10 cellular contexts compared by ENCODE assay signal in genomic region chr12:13223176-13223806, GRCh38. TPM values are rescaled to one million over a fixed set of nuclear protein-coding genes. Genes with fewer than 3 reads are reported as not detected.
DNase-seq lines count a peak whose midpoint lies in the region; FAIRE-seq and TF ChIP-seq lines count a peak whose summit lies in the region.
"Had no signal": no experiment of that assay in that cellular context is flagged by ENCODE, and none has a peak within 500 bp of the region (broad histone marks: within the 10 kb centered on the region; RNA-seq: fewer than 3 reads in every experiment).

No MANE protein-coding gene starts in this region.

- H3K27ac ChIP-seq in osteoblast (ENCODE audit: low read depth, low read length) = peak overlapping the region; percentile 90

- H3K27me3 Mint-ChIP-seq in chondrocyte (ENCODE audit: low read depth) (no peaks in the 10 kb centered on the region), progenitor cell of endocrine pancreas (peaks cover 23% of the 10 kb centered on the region)

- H3K4me3 ChIP-seq in osteoblast (ENCODE audit: insufficient read depth, low read length) = no peak overlapping the region

- FAIRE-seq in H54 (lab: Jason Lieb, UNC) = no peak

- TF ChIP-seq POLR2A in H54 (IDR thresholded peaks at IDR 0.05; ENCODE audit: low read depth, low read length) = no peak

- no peaks in the 10 kb centered on the region for H3K36me3 Mint-ChIP-seq in chondrocyte (ENCODE audit: low read depth)
- H3K36me3 Mint-ChIP-seq in progenitor cell of endocrine pancreas (ENCODE audit: insufficient read depth) = no peaks in the 10 kb centered on the region

- H4K20me1 ChIP-seq in osteoblast (ENCODE audit: insufficient read depth, low read length) = no peaks in the 10 kb centered on the region

- peaks cover 12% of the 10 kb centered on the region for H3K36me3 ChIP-seq in osteoblast (ENCODE audit: insufficient read depth, low read length)

- H2AFZ ChIP-seq in osteoblast (ENCODE audit: low read length) = no peak overlapping the region

- H3K4me1 Mint-ChIP-seq in chondrocyte (ENCODE audit: low read depth) (peaks cover 20% of the 10 kb centered on the region), progenitor cell of endocrine pancreas (ENCODE audit: low read depth) (peaks cover 9% of the 10 kb centered on the region)

- H3K4me1 ChIP-seq in osteoblast (ENCODE audit: insufficient read depth, low read length) = peaks cover 51% of the 10 kb centered on the region

- H3K79me2 ChIP-seq in osteoblast (ENCODE audit: insufficient read depth, low read length) = no peaks in the 10 kb centered on the region

- peak; percentile 100 for DNase-seq in DMS53 treated with DMSO at 0.1 percent for 48 hours (lab: John Stamatoyannopoulos, UW; ENCODE audit: unreplicated experiment)
- peak; percentile 53 for DNase-seq in NCI-H187 treated with DMSO at 0.1 percent for 48 hours (lab: John Stamatoyannopoulos, UW)
- DNase-seq in chondrocyte (ENCODE audit: low spot score) = no peak
- peak; percentile 73 for DNase-seq in osteoblast (ENCODE audit: insufficient read length, low spot score, missing footprints)
- no peak for DNase-seq in H54 (ENCODE audit: insufficient read length, low spot score)
- DNase-seq in SK-N-DZ (ENCODE audit: low spot score) = no peak
- DNase-seq in progenitor cell of endocrine pancreas (ENCODE audit: low spot score, unreplicated experiment) = no peak
- DNase-seq in KG1 (lab: John Stamatoyannopoulos, UW) = no peak
- DNase-seq: activated CD4-positive, alpha-beta T cell treated with anti-CD3 and anti-CD28 coated beads, Interleukin-2, amount 50 U/mL, for 1 hour; anterior cingulate cortex had no signal

- TF ChIP-seq CTCF in chondrocyte (IDR thresholded peaks at IDR 0.05) (no peak), osteoblast (IDR thresholded peaks at IDR 0.05; ENCODE audit: extremely low read depth, low read depth, low read length) (no peak), progenitor cell of endocrine pancreas (IDR thresholded peaks at IDR 0.05; ENCODE audit: unreplicated experiment) (no peak)

- peak overlapping the region; percentile 62 for H3K4me2 ChIP-seq in osteoblast (ENCODE audit: insufficient read depth, low read length)

- H3K4me3 Mint-ChIP-seq in chondrocyte (ENCODE audit: unreplicated experiment) = no peak overlapping the region
- no peak overlapping the region for H3K4me3 Mint-ChIP-seq in progenitor cell of endocrine pancreas (ENCODE audit: low read depth)

- no peaks in the 10 kb centered on the region for H3K9me3 ChIP-seq in osteoblast (ENCODE audit: low read depth, low read length)

- H3K27ac Mint-ChIP-seq in chondrocyte (ENCODE audit: unreplicated experiment) (peak overlapping the region; percentile 68), progenitor cell of endocrine pancreas (no peak overlapping the region)

- H3K9me3 Mint-ChIP-seq in chondrocyte (ENCODE audit: low read depth) = peaks cover 11% of the 10 kb centered on the region
- peaks cover 9% of the 10 kb centered on the region for H3K9me3 Mint-ChIP-seq in progenitor cell of endocrine pancreas (ENCODE audit: low read depth)

- H3K27me3 ChIP-seq in osteoblast (ENCODE audit: insufficient read depth, low read length) = no peaks in the 10 kb centered on the region

RNA-seq across cellular contexts. Expression of gene EMP1, which starts 26.8 kb away (rescaled TPM):
- total RNA-seq in chondrocyte (30.7 to 58.3 TPM (median 35.7 TPM) in 3 replicates), osteoblast (106 and 114 TPM in 2 replicates), progenitor cell of endocrine pancreas (0.31 and 0.47 TPM in 2 replicates)
- 0.02 TPM in 1 of 2 replicates, not detected in the other for polyA plus RNA-seq in SK-N-DZ (2014; cell fraction: cytosol; rRNA removed)
- polyA plus RNA-seq in SK-N-DZ (2014; cell fraction: nucleus; rRNA removed) = 0.06 TPM in 1 of 2 replicates, not detected in the other

Comparison
In these comparisons a context has a peak if more than half of its experiments do, and no peak if none do; other contexts are left out.
1. DNase-seq: peak in DMS53 treated with DMSO at 0.1 percent for 48 hours (single experiment), NCI-H187 treated with DMSO at 0.1 percent for 48 hours (single experiment) and osteoblast (single experiment); none in chondrocyte (single experiment), H54 (single experiment), SK-N-DZ (single experiment), progenitor cell of endocrine pancreas (single experiment) and KG1 (single experiment).
2. RNA of gene EMP1, which starts 26.8 kb away (total RNA-seq): 106 to 114 TPM in osteoblast and 30.7 to 58.3 TPM in chondrocyte; 0.31 to 0.47 TPM in progenitor cell of endocrine pancreas; every median in the first group is over 10 times any median in the second.